In genomic region chr19:47296036-47296435, GRCh38 we compare ENCODE assay signal across 8 cellular contexts. TPM values are rescaled to one million over a fixed set of nuclear protein-coding genes. Genes with fewer than 3 reads are reported as not detected.
DNase-seq lines count a peak whose midpoint lies in the region; ATAC-seq and TF ChIP-seq lines count a peak whose summit lies in the region.

No MANE protein-coding gene starts in this region.

- ATAC-seq in upper lobe of right lung = peak; percentile 97

- POLR2A ChIA-PET in GM10248 (lab: Yijun Ruan, JAX) = no interaction called here

- H3K9me3 ChIP-seq in parathyroid adenoma (ENCODE audit: control insufficient read depth, low read length) = no peaks in the 10 kb centered on the region
- no peaks in the 10 kb centered on the region for H3K9me3 ChIP-seq in upper lobe of right lung

- H3K27ac ChIP-seq in parathyroid adenoma = no peak overlapping the region
- no peak overlapping the region for H3K27ac ChIP-seq in upper lobe of right lung

- H3K9ac ChIP-seq in parathyroid adenoma = no peak overlapping the region

- intact Hi-C loops in upper lobe of right lung (cut with DNase I) = loop anchor here (2.0 to 10.0 kb wide), 2 partner anchors 53 to 109 kb away; partner anchors contain the start of gene DHX34

- no peaks in the 10 kb centered on the region for H3K27me3 ChIP-seq in parathyroid adenoma (ENCODE audit: control insufficient read depth, insufficient read depth, low read length)
- H3K27me3 ChIP-seq in upper lobe of right lung = no peaks in the 10 kb centered on the region

- H3K36me3 ChIP-seq in parathyroid adenoma (ENCODE audit: control insufficient read depth, insufficient read depth, low read length) = no peaks in the 10 kb centered on the region
- no peaks in the 10 kb centered on the region for H3K36me3 ChIP-seq in upper lobe of right lung

- CTCF ChIA-PET in GM10248 (lab: Yijun Ruan, JAX) = interaction anchor here (0.9 to 9.6 kb wide), 16 partner anchors 11 to 417 kb away, joined by 3 to 86 read pairs (median 4); partner anchors contain the start of genes C5AR1, DHX34, EHD2 and SAE1

- in situ Hi-C loops in SK-MEL-5 (cut with HindIII; ENCODE audit: low pct_unique_long_range_greater_than_20kb, low sequenced_read_pairs) = no loop called here

- TF ChIP-seq CTCF in GM10248 (IDR thresholded peaks at IDR 0.05; ENCODE audit: control extremely low read depth, extremely low read depth, low read depth, missing control alignments) = peak; percentile 76
- TF ChIP-seq CTCF in parathyroid adenoma (IDR thresholded peaks at IDR 0.05) = peak; percentile 74
- TF ChIP-seq CTCF in upper lobe of right lung (IDR thresholded peaks at IDR 0.05) = peak; percentile 79

- DNase-seq in GM10248 (ENCODE audit: extremely low spot score) (peak; percentile 83), NCI-H1048 (lab: John Stamatoyannopoulos, UW) (peak; percentile 83), SK-MEL-5 (ENCODE audit: low read depth, low spot score) (peak; percentile 87), globus pallidus (ENCODE audit: low spot score) (peak; percentile 60), upper lobe of right lung (no peak), cortex of kidney (lab: John Stamatoyannopoulos, UW) (no peak)
- peak; percentile 25 to 45 (median 36) for DNase-seq in activated naive CD4-positive, alpha-beta T cell (lab: John Stamatoyannopoulos, UW)

- H3K79me2 ChIP-seq in parathyroid adenoma = no peaks in the 10 kb centered on the region

- no peak overlapping the region for H3K4me2 ChIP-seq in parathyroid adenoma (ENCODE audit: low read length)

- H2AFZ ChIP-seq in parathyroid adenoma = no peak overlapping the region

- H3K4me1 ChIP-seq in parathyroid adenoma (no peaks in the 10 kb centered on the region), upper lobe of right lung (no peaks in the 10 kb centered on the region)

- H3K4me3 ChIP-seq in parathyroid adenoma (ENCODE audit: low read depth, low read length) = no peak overlapping the region
- no peak overlapping the region for H3K4me3 ChIP-seq in upper lobe of right lung

RNA-seq across cellular contexts. Expression of gene C5AR1, which starts 13.6 kb away (rescaled TPM):
- 0.16 TPM in 1 of 2 replicates, not detected in the other for total RNA-seq in SK-MEL-5 (2014; rRNA removed; shearing (Covaris generic))
- 0.11 and 0.52 TPM in 2 replicates for polyA plus RNA-seq in SK-MEL-5 (2015; cell fraction: cytosol; rRNA removed)
- 0.92 and 1.4 TPM in 2 replicates for polyA plus RNA-seq in SK-MEL-5 (2015; cell fraction: nucleus; rRNA removed)
- total RNA-seq in upper lobe of right lung = 58.9 TPM

RNA-seq across cellular contexts. Expression of gene INAFM1, which starts 21.4 kb away (rescaled TPM):
- total RNA-seq in SK-MEL-5 (2014; rRNA removed; shearing (Covaris generic)) = 0.45 and 0.69 TPM in 2 replicates
- polyA plus RNA-seq in SK-MEL-5 (2015; cell fraction: cytosol; rRNA removed) = 3.3 and 4.6 TPM in 2 replicates
- polyA plus RNA-seq in SK-MEL-5 (2015; cell fraction: nucleus; rRNA removed) = 3.8 and 5.5 TPM in 2 replicates
- total RNA-seq in upper lobe of right lung = 18.2 TPM

RNA-seq across cellular contexts. Expression of gene C5AR2, which starts 35.9 kb away (rescaled TPM):
- total RNA-seq in SK-MEL-5 (2014; rRNA removed; shearing (Covaris generic)) = not detected in 2 replicates
- not detected in 2 replicates for polyA plus RNA-seq in SK-MEL-5 (2015; cell fraction: cytosol; rRNA removed)
- not detected in 2 replicates for polyA plus RNA-seq in SK-MEL-5 (2015; cell fraction: nucleus; rRNA removed)
- total RNA-seq in upper lobe of right lung = 3.5 TPM

RNA-seq across cellular contexts. Expression of gene CCDC9, which starts 39.7 kb away (rescaled TPM):
- total RNA-seq in SK-MEL-5 (2014; rRNA removed; shearing (Covaris generic)) = 2.5 and 5.0 TPM in 2 replicates
- 18.6 and 21.6 TPM in 2 replicates for polyA plus RNA-seq in SK-MEL-5 (2015; cell fraction: cytosol; rRNA removed)
- 13.3 and 17.2 TPM in 2 replicates for polyA plus RNA-seq in SK-MEL-5 (2015; cell fraction: nucleus; rRNA removed)
- total RNA-seq in upper lobe of right lung = 36.1 TPM

RNA-seq across cellular contexts. Expression of gene DHX34, which starts 53.1 kb away (rescaled TPM):
- 10.0 and 12.6 TPM in 2 replicates for total RNA-seq in SK-MEL-5 (2014; rRNA removed; shearing (Covaris generic))
- 19.0 and 20.8 TPM in 2 replicates for polyA plus RNA-seq in SK-MEL-5 (2015; cell fraction: cytosol; rRNA removed)
- polyA plus RNA-seq in SK-MEL-5 (2015; cell fraction: nucleus; rRNA removed) = 95.9 and 135 TPM in 2 replicates
- 15.8 TPM for total RNA-seq in upper lobe of right lung

Comparison
In these comparisons a context has a peak if more than half of its experiments do, and no peak if none do; other contexts are left out.
1. DNase-seq: peak in GM10248 (single experiment), NCI-H1048 (single experiment), SK-MEL-5 (single experiment), activated naive CD4-positive, alpha-beta T cell (4 of 4) and globus pallidus (single experiment); none in upper lobe of right lung (single experiment) and cortex of kidney (single experiment).
2. RNA of gene C5AR1, which starts 13.6 kb away (total RNA-seq): 58.9 TPM in upper lobe of right lung (single experiment); 0.16 TPM in SK-MEL-5; every median in the first group is over 10 times any median in the second.
3. RNA of gene INAFM1, which starts 21.4 kb away (total RNA-seq): 18.2 TPM in upper lobe of right lung (single experiment); 0.45 to 0.69 TPM in SK-MEL-5; every median in the first group is over 10 times any median in the second.
4. Peak in every context shown above with its lines, with median percentiles within 50 percentile points of each other: CTCF ChIP-seq.